Comparison of ENCODE assay signal across 16 cellular contexts in genomic region chr4:114423582-114423981, GRCh38.
A peak's percentile ranks its signal among the peaks of the same experiment; 100 is the strongest.
DNase-seq lines count a peak whose midpoint lies in the region; ATAC-seq and TF ChIP-seq lines count a peak whose summit lies in the region.
"Had no signal": no experiment of that assay in that cellular context is flagged by ENCODE, and none has a peak within 500 bp of the region (broad histone marks: within the 10 kb centered on the region; RNA-seq: fewer than 3 reads in every experiment).

No MANE protein-coding gene starts in this region.

- H3K4me3 ChIP-seq in GM23248 (no peak overlapping the region), brain microvascular endothelial cell (ENCODE audit: low read depth, low read length) (no peak overlapping the region)
- H3K4me3 ChIP-seq: SJSA1, tibial artery had no signal

- H3K27me3 ChIP-seq in GM23248 (replicated peaks; ENCODE audit: insufficient read depth) (no peaks in the 10 kb centered on the region; the same call in 1 of the 2 replicates), brain microvascular endothelial cell (replicated peaks) (no peaks in the 10 kb centered on the region)
- H3K27me3 ChIP-seq: tibial artery had no signal

- no peaks in the 10 kb centered on the region for H3K36me3 Mint-ChIP-seq in activated T-cell treated with anti-CD3 and anti-CD28 coated beads, Interleukin-2, amount 50 U/mL, for 72 hours (ENCODE audit: insufficient read depth in 2 of 2)
- no peaks in the 10 kb centered on the region for H3K36me3 Mint-ChIP-seq in stimulated activated memory B cell treated with anti-CD40 and anti-IgM and Interleukin-4, amounts not matched to agents 10 μg/mL and 1 μg/mL and 100 μg/mL, for 72 hours

- H3K9ac ChIP-seq in GM23248, result no peak overlapping the region

- no peaks in the 10 kb centered on the region for H3K36me3 ChIP-seq in GM23248 (ENCODE audit: low read depth)
- H3K36me3 ChIP-seq in brain microvascular endothelial cell (replicated peaks), result no peaks in the 10 kb centered on the region
- H3K36me3 ChIP-seq: SJSA1, tibial artery had no signal

- in situ Hi-C loops in GM23248 (cut with MboI), result no loop called here
- in situ Hi-C loops in brain microvascular endothelial cell (cut with HindIII; ENCODE audit: low pct_ligation_motif_present, low sequenced_read_pairs), result no loop called here

- peak; percentile 62 to 76 for ATAC-seq in activated T-cell treated with anti-CD3 and anti-CD28 coated beads, Interleukin-2, amount 50 U/mL, for 72 hours (replicated peaks in 1 of 2)
- ATAC-seq in GM21825 (IDR thresholded peaks at IDR 0.05; ENCODE audit: unreplicated experiment), result peak; percentile 83
- ATAC-seq in HG03108 (IDR thresholded peaks at IDR 0.05; ENCODE audit: unreplicated experiment), result peak; percentile 92
- peak; percentile 70 for ATAC-seq in stimulated activated memory B cell treated with anti-CD40 and anti-IgM and Interleukin-4, amounts not matched to agents 10 μg/mL and 1 μg/mL and 100 μg/mL, for 72 hours
- ATAC-seq: left lobe of liver had no signal

- H3K27me3 Mint-ChIP-seq in activated T-cell treated with anti-CD3 and anti-CD28 coated beads, Interleukin-2, amount 50 U/mL, for 72 hours (ENCODE audit: low read depth), result no peaks in the 10 kb centered on the region
- H3K27me3 Mint-ChIP-seq in stimulated activated memory B cell treated with anti-CD40 and anti-IgM and Interleukin-4, amounts not matched to agents 10 μg/mL and 1 μg/mL and 100 μg/mL, for 72 hours, result peaks cover 25% of the 10 kb centered on the region

- no peak overlapping the region for H3K4me3 Mint-ChIP-seq in activated T-cell treated with anti-CD3 and anti-CD28 coated beads, Interleukin-2, amount 50 U/mL, for 72 hours
- H3K4me3 Mint-ChIP-seq in stimulated activated memory B cell treated with anti-CD40 and anti-IgM and Interleukin-4, amounts not matched to agents 10 μg/mL and 1 μg/mL and 100 μg/mL, for 72 hours, result no peak overlapping the region
- H3K4me3 Mint-ChIP-seq: activated T-cell treated with anti-CD3 and anti-CD28 coated beads, Interleukin-2, amount 50 U/mL, for 24 hours; nephron had no signal

- no peak overlapping the region for H3K27ac Mint-ChIP-seq in activated T-cell treated with anti-CD3 and anti-CD28 coated beads, Interleukin-2, amount 50 U/mL, for 72 hours
- no peak overlapping the region for H3K27ac Mint-ChIP-seq in stimulated activated memory B cell treated with anti-CD40 and anti-IgM and Interleukin-4, amounts not matched to agents 10 μg/mL and 1 μg/mL and 100 μg/mL, for 72 hours
- H3K27ac Mint-ChIP-seq: activated T-cell treated with anti-CD3 and anti-CD28 coated beads, Interleukin-2, amount 50 U/mL, for 24 hours; nephron had no signal

- peaks cover 1 to 2% of the 10 kb centered on the region in 2 donors for H3K9me3 Mint-ChIP-seq in activated T-cell treated with anti-CD3 and anti-CD28 coated beads, Interleukin-2, amount 50 U/mL, for 72 hours
- peaks cover 8% of the 10 kb centered on the region for H3K9me3 Mint-ChIP-seq in stimulated activated memory B cell treated with anti-CD40 and anti-IgM and Interleukin-4, amounts not matched to agents 10 μg/mL and 1 μg/mL and 100 μg/mL, for 72 hours

- H2AFZ ChIP-seq in GM23248, result no peak overlapping the region

- no peaks in the 10 kb centered on the region for H3K4me1 ChIP-seq in GM23248 (ENCODE audit: insufficient read depth)
- H3K4me1 ChIP-seq: SJSA1, tibial artery had no signal

- H3K9me2 ChIP-seq in GM23248 (ENCODE audit: insufficient read depth), result no peaks in the 10 kb centered on the region

- H3K4me2 ChIP-seq in GM23248 (ENCODE audit: unreplicated experiment), result no peak overlapping the region

- no peaks in the 10 kb centered on the region for H3K9me3 ChIP-seq in GM23248 (ENCODE audit: low read depth)
- H3K9me3 ChIP-seq: SJSA1, tibial artery had no signal

- H3K27ac ChIP-seq in GM23248 (no peak overlapping the region), brain microvascular endothelial cell (no peak overlapping the region)
- H3K27ac ChIP-seq: SJSA1, tibial artery had no signal

- 47 to 58% methylated on average over 3 of the region's 3 CpGs for WGBS in GM23248 (ENCODE audit: low coverage in 1 of 2, low lambda C conversion rate in 2 of 2, missing lambda C conversion rate in 2 of 2), 2 experiments

- no peak for DNase-seq in activated T-cell treated with anti-CD3 and anti-CD28 coated beads, Interleukin-2, amount 50 U/mL, for 72 hours
- no peak for DNase-seq in activated T-cell treated with anti-CD3 and anti-CD28 coated beads, Interleukin-2, amount 50 U/mL, for 1 hour
- DNase-seq in GM23248 (no peak), brain microvascular endothelial cell (no peak)
- DNase-seq in activated CD8-positive, alpha-beta memory T cell treated with anti-CD3 and anti-CD28 coated beads for 24 hours, result no peak
- DNase-seq: 8988T; activated T-cell treated with anti-CD3 and anti-CD28 coated beads, Interleukin-2, amount 50 U/mL, for 24 hours; NCI-H1048; NCI-H748 treated with DMSO at 0.1 percent for 48 hours; tibial artery had no signal

- no peaks in the 10 kb centered on the region for H4K20me1 ChIP-seq in GM23248 (ENCODE audit: insufficient read depth)

- no peaks in the 10 kb centered on the region for H3K4me1 Mint-ChIP-seq in activated T-cell treated with anti-CD3 and anti-CD28 coated beads, Interleukin-2, amount 50 U/mL, for 72 hours (ENCODE audit: low read depth)
- peaks cover 6% of the 10 kb centered on the region for H3K4me1 Mint-ChIP-seq in stimulated activated memory B cell treated with anti-CD40 and anti-IgM and Interleukin-4, amounts not matched to agents 10 μg/mL and 1 μg/mL and 100 μg/mL, for 72 hours
- H3K4me1 Mint-ChIP-seq: nephron had no signal

- H3F3A ChIP-seq in GM23248 (ENCODE audit: insufficient read depth), result no peaks in the 10 kb centered on the region

- H3K79me2 ChIP-seq in GM23248 (ENCODE audit: insufficient read depth), result no peaks in the 10 kb centered on the region

- no peak for TF ChIP-seq CTCF in brain microvascular endothelial cell (IDR thresholded peaks at IDR 0.05; ENCODE audit: low read depth, low read length, missing control alignments)
